ENCODE assay signal across 28 cellular contexts in genomic region chr1:163761898-163762297, GRCh38.
DNase-seq lines count a peak whose midpoint lies in the region; ATAC-seq, FAIRE-seq and TF ChIP-seq lines count a peak whose summit lies in the region.
"Had no signal": no experiment of that assay in that cellular context is flagged by ENCODE, and none has a peak within 500 bp of the region (broad histone marks: within the 10 kb centered on the region; RNA-seq: fewer than 3 reads in every experiment).

No MANE protein-coding gene starts in this region.

- POLR2A ChIA-PET in A549 (lab: Yijun Ruan, JAX) (no interaction called here), K562 (lab: Yijun Ruan, JAX) (no interaction called here)

- intact Hi-C loops in K562 (cut with micrococcal nuclease), result no loop called here
- intact Hi-C loops in activated CD4-positive, alpha-beta T cell treated with anti-CD3 and anti-CD28 coated beads, Interleukin-2, amount 10 ng/mL, durations not matched to agents 24 days and 14 days (cut with micrococcal nuclease), result no loop called here

- no peaks in the 10 kb centered on the region for H3K9me1 ChIP-seq in K562 (ENCODE audit: control insufficient read depth, insufficient read depth, low read length)

- ATAC-seq in A549 (no peak), K562 (no peak), HG03520 (IDR thresholded peaks at IDR 0.05; ENCODE audit: unreplicated experiment) (no peak), HG03196 (IDR thresholded peaks at IDR 0.05; ENCODE audit: unreplicated experiment) (no peak)
- ATAC-seq: CD8-positive, alpha-beta T cell; GM12878 had no signal

- no peak for TF ChIP-seq RAD21 in A549 (conservative IDR thresholded peaks at IDR 0.05 in 1 of 2, IDR thresholded peaks at IDR 0.05 in 1 of 2)
- no peak for TF ChIP-seq RAD21 in K562 (CRISPR knock-in tag; conservative IDR thresholded peaks at IDR 0.05 in 1 of 2, IDR thresholded peaks at IDR 0.05 in 1 of 2)

- H3K9me3 Mint-ChIP-seq in activated CD4-positive, alpha-beta T cell treated with anti-CD3 and anti-CD28 coated beads, Interleukin-2, amount 10 ng/mL, durations not matched to agents 24 days and 14 days, result peaks cover 8% of the 10 kb centered on the region

- H4K20me1 ChIP-seq in K562 (replicated peaks; ENCODE audit: control insufficient read depth, insufficient read depth, low read length), result no peaks in the 10 kb centered on the region
- H4K20me1 ChIP-seq: BLaER1 treated with 17β-estradiol and CSF1 and Interleukin-3, amounts not matched to agents 10 nM and 100 nM had no signal

- no peaks in the 10 kb centered on the region for H3K27me3 ChIP-seq in K562 (ENCODE audit: control insufficient read depth in 2 of 2, insufficient read depth in 2 of 2, low read length in 2 of 2)
- H3K27me3 ChIP-seq: BLaER1 treated with 17β-estradiol and CSF1 and Interleukin-3, amounts not matched to agents 10 nM and 100 nM had no signal

- BruUV-seq in K562 (replicated peaks; lab: Mats Ljungman, UMichigan), result no TSS peak

- WGBS in A549 (ENCODE audit: missing lambda C conversion rate), result 0% methylated on average over 3 of the region's 3 CpGs
- 0% methylated on average over 3 of the region's 3 CpGs for WGBS in K562 (ENCODE audit: insufficient coverage, low coverage, missing lambda C conversion rate)

- H3K4me1 ChIP-seq in A549, result no peaks in the 10 kb centered on the region
- H3K4me1 ChIP-seq in K562 (replicated peaks in 1 of 2; ENCODE audit: control insufficient read depth in 2 of 2, insufficient read depth in 2 of 2, low read length in 2 of 2), result no peaks in the 10 kb centered on the region
- H3K4me1 ChIP-seq: Caco-2 had no signal

- no peak overlapping the region for H3K27ac Mint-ChIP-seq in activated CD4-positive, alpha-beta T cell treated with anti-CD3 and anti-CD28 coated beads, Interleukin-2, amount 10 ng/mL, durations not matched to agents 24 days and 14 days
- H3K27ac Mint-ChIP-seq: B cell; CD4-positive, alpha-beta T cell; CD8-positive, alpha-beta T cell had no signal

- H3K9ac ChIP-seq in K562 (ENCODE audit: insufficient read depth in 1 of 2, low read depth in 2 of 2, low read length in 2 of 2), result no peak overlapping the region
- H3K9ac ChIP-seq: BLaER1 treated with 17β-estradiol and CSF1 and Interleukin-3, amounts not matched to agents 10 nM and 100 nM had no signal

- DNase-seq in A549 (ENCODE audit: low read depth in 1 of 2, low spot score in 1 of 2), result no peak
- no peak for DNase-seq in D721Med (ENCODE audit: insufficient read length, low spot score)
- peak; percentile 74 to 82 for DNase-seq in NCI-H526 (lab: John Stamatoyannopoulos, UW)
- DNase-seq in K562 (ENCODE audit: extremely low read depth in 1 of 4, low spot score in 3 of 4), result no peak
- DNase-seq in NCI-H1417 treated with DMSO at 0.1 percent for 48 hours (lab: John Stamatoyannopoulos, UW), result no peak
- DNase-seq in activated CD4-positive, alpha-beta T cell treated with anti-CD3 and anti-CD28 coated beads, Interleukin-2, amount 10 ng/mL, durations not matched to agents 24 days and 14 days, result no peak
- DNase-seq: 8988T; AML-193; Caco-2; Calu3; CD4-positive, alpha-beta T cell; CD8-positive, alpha-beta T cell; DMS 273 treated with DMSO at 0.1 percent for 48 hours; DMS153; DMS53; DMS79; DND-41; EL; GDM1 had no signal

- no peak for TF ChIP-seq EP300 in A549 (IDR thresholded peaks at IDR 0.05)
- TF ChIP-seq EP300 in K562 (IDR thresholded peaks at IDR 0.05; ENCODE audit: low read length), result no peak

- no peaks in the 10 kb centered on the region for H3K79me2 ChIP-seq in K562 (ENCODE audit: control insufficient read depth, insufficient read depth, low read length)

- CTCF ChIA-PET in A549 (lab: Yijun Ruan, JAX) (no interaction called here), K562 (lab: Yijun Ruan, JAX; ENCODE audit: low intra/inter-chr PET ratio) (no interaction called here)

- in situ Hi-C loops in K562 (cut with MboI), result no loop called here

- H3K27ac ChIP-seq in A549 (no peak overlapping the region), K562 (ENCODE audit: extremely low read depth, low read depth, low read length) (no peak overlapping the region)
- H3K27ac ChIP-seq: BLaER1 treated with 17β-estradiol and CSF1 and Interleukin-3, amounts not matched to agents 10 nM and 100 nM; C4-2B had no signal

- H3K4me3 ChIP-seq in A549 (no peak overlapping the region), K562 (no peak overlapping the region)
- H3K4me3 ChIP-seq: BLaER1 treated with 17β-estradiol and CSF1 and Interleukin-3, amounts not matched to agents 10 nM and 100 nM; GM12878 had no signal

- TF ChIP-seq CTCF in A549 (IDR thresholded peaks at IDR 0.05) (no peak), D721Med (IDR thresholded peaks at IDR 0.05; ENCODE audit: insufficient read depth, missing control alignments) (no peak), K562 (IDR thresholded peaks at IDR 0.05 in 2 of 3, conservative IDR thresholded peaks at IDR 0.05 in 1 of 3; ENCODE audit: insufficient read depth in 2 of 3, low read depth in 1 of 3, low read length in 3 of 3) (no peak)

- no peaks in the 10 kb centered on the region for H3K4me1 Mint-ChIP-seq in activated CD4-positive, alpha-beta T cell treated with anti-CD3 and anti-CD28 coated beads, Interleukin-2, amount 10 ng/mL, durations not matched to agents 24 days and 14 days
- H3K4me1 Mint-ChIP-seq: B cell had no signal

- H3K4me3 Mint-ChIP-seq in activated CD4-positive, alpha-beta T cell treated with anti-CD3 and anti-CD28 coated beads, Interleukin-2, amount 10 ng/mL, durations not matched to agents 24 days and 14 days, result no peak overlapping the region
- H3K4me3 Mint-ChIP-seq: B cell; CD4-positive, alpha-beta T cell; CD8-positive, alpha-beta T cell had no signal

- no peak overlapping the region for H2AFZ ChIP-seq in K562 (ENCODE audit: low read depth, low read length)

- H3K4me2 ChIP-seq in A549 (no peak overlapping the region), K562 (ENCODE audit: insufficient read depth, low read length) (no peak overlapping the region)
- H3K4me2 ChIP-seq: BLaER1 treated with 17β-estradiol and CSF1 and Interleukin-3, amounts not matched to agents 10 nM and 100 nM had no signal

- H3K36me3 Mint-ChIP-seq in activated CD4-positive, alpha-beta T cell treated with anti-CD3 and anti-CD28 coated beads, Interleukin-2, amount 10 ng/mL, durations not matched to agents 24 days and 14 days (ENCODE audit: low read depth), result no peaks in the 10 kb centered on the region
- H3K36me3 Mint-ChIP-seq: CD8-positive, alpha-beta T cell had no signal

- H3K9me3 ChIP-seq in A549, result no peaks in the 10 kb centered on the region
- no peaks in the 10 kb centered on the region for H3K9me3 ChIP-seq in K562 (replicated peaks; ENCODE audit: control insufficient read depth, insufficient read depth, low read depth, low read length)
- H3K9me3 ChIP-seq: Caco-2 had no signal

- no peaks in the 10 kb centered on the region for H3K27me3 Mint-ChIP-seq in activated CD4-positive, alpha-beta T cell treated with anti-CD3 and anti-CD28 coated beads, Interleukin-2, amount 10 ng/mL, durations not matched to agents 24 days and 14 days
- H3K27me3 Mint-ChIP-seq: B cell; CD4-positive, alpha-beta T cell had no signal

- H3K36me3 ChIP-seq in K562 (ENCODE audit: control insufficient read depth, insufficient read depth, low read length), result no peaks in the 10 kb centered on the region
- H3K36me3 ChIP-seq: BLaER1 treated with 17β-estradiol and CSF1 and Interleukin-3, amounts not matched to agents 10 nM and 100 nM had no signal

- no peak for FAIRE-seq in A549 (lab: Jason Lieb, UNC)
- FAIRE-seq in D721Med (lab: Jason Lieb, UNC), result peak; percentile 21
- FAIRE-seq in K562 (lab: Jason Lieb, UNC), result no peak
- FAIRE-seq: A204.1, GM12878, GM12892, GM18507 had no signal

- TF ChIP-seq POLR2A in A549 (IDR thresholded peaks at IDR 0.05; ENCODE audit: low read length) (no peak), K562 (conservative IDR thresholded peaks at IDR 0.05) (no peak)

TF ChIP-seq in A549, 52 proteins besides CTCF, POLR2A, EP300 and RAD21:
- TF ChIP-seq MAFK (IDR thresholded peaks at IDR 0.05; ENCODE audit: partially characterized antibody) (peak; percentile 91), SMC3 (IDR thresholded peaks at IDR 0.05) (no peak), NR3C1 (IDR thresholded peaks at IDR 0.05) (no peak), BHLHE40 (IDR thresholded peaks at IDR 0.05; ENCODE audit: low read depth, low read length) (no peak), CBX8 (IDR thresholded peaks at IDR 0.05) (no peak), BCL3 (IDR thresholded peaks at IDR 0.05) (no peak)

TF ChIP-seq in K562, 482 proteins besides CTCF, POLR2A, EP300 and RAD21 (continues in another document):
- TF ChIP-seq TCFL5 (CRISPR knock-in tag; conservative IDR thresholded peaks at IDR 0.05) (no peak), MAFG (tag; conservative IDR thresholded peaks at IDR 0.05) (peak; percentile 78), CBX3 (IDR thresholded peaks at IDR 0.05; ENCODE audit: borderline replicate concordance in 1 of 2, low read length in 2 of 2) (no peak), NFYB (IDR thresholded peaks at IDR 0.05; ENCODE audit: extremely low read depth, insufficient read length) (no peak), ZNF354B (CRISPR knock-in tag; IDR thresholded peaks at IDR 0.05) (no peak), MCM5 (IDR thresholded peaks at IDR 0.05; ENCODE audit: low read depth) (no peak), ZNF316 (IDR thresholded peaks at IDR 0.05) (peak; percentile 88), TARDBP (IDR thresholded peaks at IDR 0.05) (no peak), XRCC4 (IDR thresholded peaks at IDR 0.05; ENCODE audit: extremely low read depth, insufficient read depth, insufficient read length) (no peak), NCOA4 (IDR thresholded peaks at IDR 0.05; ENCODE audit: partially characterized antibody) (no peak), ZNF280A (IDR thresholded peaks at IDR 0.05; ENCODE audit: low read depth, partially characterized antibody) (no peak), MAFK (IDR thresholded peaks at IDR 0.05; ENCODE audit: low read length) (peak; percentile 83)

Comparison
In these comparisons a context has a peak if more than half of its experiments do, and no peak if none do; other contexts are left out.
1. DNase-seq: peak in NCI-H526 (2 of 2); none in A549 (0 of 2), D721Med (single experiment), K562 (0 of 4), NCI-H1417 treated with DMSO at 0.1 percent for 48 hours (single experiment) and activated CD4-positive, alpha-beta T cell treated with anti-CD3 and anti-CD28 coated beads, Interleukin-2, amount 10 ng/mL, durations not matched to agents 24 days and 14 days (single experiment).
2. Of the 35 proteins assayed by ChIP-seq in both K562 and A549: peak only in K562: none; only in A549: none; in both: MAFK; in neither: 34.